Comparison of ENCODE assay signal across 8 cellular contexts in the genomic region with DNA sequence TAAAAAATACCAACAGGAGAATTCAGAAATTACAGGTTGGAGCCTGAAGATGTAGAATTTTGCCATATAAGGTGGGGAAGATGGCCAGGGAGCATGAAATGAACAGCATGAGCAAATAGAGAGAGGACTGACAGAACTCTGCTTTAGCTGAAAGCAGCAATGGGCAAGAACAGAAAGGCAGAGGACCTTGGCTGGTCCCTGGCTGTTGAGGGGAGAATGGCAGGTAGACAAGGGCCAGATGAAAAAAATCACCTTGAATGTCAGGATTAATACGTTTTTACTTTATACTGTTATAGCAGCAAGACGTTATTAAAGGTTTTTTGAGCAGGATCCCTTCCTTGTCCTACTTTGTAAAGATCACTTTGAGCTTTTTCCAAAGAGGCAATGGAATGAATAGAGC. TPM values are rescaled to one million over a fixed set of nuclear protein-coding genes. Genes with fewer than 3 reads are reported as not detected.
DNase-seq lines count a peak whose midpoint lies in the region; ATAC-seq, FAIRE-seq and TF ChIP-seq lines count a peak whose summit lies in the region.

No MANE protein-coding gene starts in this region.

- peaks cover 47% of the 10 kb centered on the region for H3K4me1 Mint-ChIP-seq in activated T-helper 1 cell treated with anti-CD3 and anti-CD28 coated beads, Interleukin-12 subunit alpha, Interleukin-12 subunit beta, Interleukin-2, Interleukin-4 antibody, amounts not matched to agents 30 ng/mL and 10 ng/mL and 1 ng/mL, durations not matched to agents 14 hours and 24 hours and 36 hours (ENCODE audit: low read depth)

- peaks cover 25 to 41% (median 39%) of the 10 kb centered on the region in 11 experiments for H3K36me3 ChIP-seq in BLaER1 treated with 17β-estradiol and CSF1 and Interleukin-3, amounts not matched to agents 10 nM and 100 nM
- H3K36me3 ChIP-seq in HAP-1 (replicated peaks): peaks cover 31% of the 10 kb centered on the region
- H3K36me3 ChIP-seq in kidney (ENCODE audit: control insufficient read depth in 1 of 2, insufficient read depth in 2 of 2, low read length in 2 of 2): peaks cover 0 to 3% of the 10 kb centered on the region in 2 donors

- no peaks in the 10 kb centered on the region for H3K27me3 ChIP-seq in BLaER1 treated with 17β-estradiol and CSF1 and Interleukin-3, amounts not matched to agents 10 nM and 100 nM
- H3K27me3 ChIP-seq in HAP-1 (ENCODE audit: low read depth): no peaks in the 10 kb centered on the region

- H3K9me3 Mint-ChIP-seq in activated T-helper 1 cell treated with anti-CD3 and anti-CD28 coated beads, Interleukin-12 subunit alpha, Interleukin-12 subunit beta, Interleukin-2, Interleukin-4 antibody, amounts not matched to agents 30 ng/mL and 10 ng/mL and 1 ng/mL, durations not matched to agents 14 hours and 24 hours and 36 hours: no peaks in the 10 kb centered on the region

- peak overlapping the region; percentile 82 to 99 (median 94) for H3K4me2 ChIP-seq in BLaER1 treated with 17β-estradiol and CSF1 and Interleukin-3, amounts not matched to agents 10 nM and 100 nM

- H3K27ac Mint-ChIP-seq in activated T-helper 1 cell treated with anti-CD3 and anti-CD28 coated beads, Interleukin-12 subunit alpha, Interleukin-12 subunit beta, Interleukin-2, Interleukin-4 antibody, amounts not matched to agents 30 ng/mL and 10 ng/mL and 1 ng/mL, durations not matched to agents 14 hours and 24 hours and 36 hours: peak overlapping the region; percentile 89

- peaks cover 0 to 4% (median 0%) of the 10 kb centered on the region in 11 experiments; a peak in 4 of 22 replicates for H4K20me1 ChIP-seq in BLaER1 treated with 17β-estradiol and CSF1 and Interleukin-3, amounts not matched to agents 10 nM and 100 nM

- intact Hi-C loops in activated T-helper 1 cell treated with anti-CD3 and anti-CD28 coated beads, Interleukin-12 subunit alpha, Interleukin-12 subunit beta, Interleukin-2, Interleukin-4 antibody, amounts not matched to agents 30 ng/mL and 10 ng/mL and 1 ng/mL, durations not matched to agents 14 hours and 24 hours and 36 hours (cut with micrococcal nuclease): loop anchor here (1.0 to 5.0 kb wide), 5 partner anchors 39 to 191 kb away; a partner anchor contains a TSS
- intact Hi-C loops in kidney (cut with DNase I): no loop called here

- DNase-seq in HAP-1 (ENCODE audit: low spot score in 2 of 2): no peak
- no peak for DNase-seq in activated T-helper 1 cell treated with anti-CD3 and anti-CD28 coated beads, Interleukin-12 subunit alpha, Interleukin-12 subunit beta, Interleukin-2, Interleukin-4 antibody, amounts not matched to agents 30 ng/mL and 10 ng/mL and 1 ng/mL, durations not matched to agents 14 hours and 24 hours and 36 hours (ENCODE audit: low spot score)
- no peak for DNase-seq in kidney
- DNase-seq in T-helper 9 cell: no peak
- no peak for DNase-seq in mucosa of gallbladder (ENCODE audit: low spot score)

- no peak for TF ChIP-seq CTCF in kidney (IDR thresholded peaks at IDR 0.05; ENCODE audit: borderline replicate concordance, extremely low read depth, insufficient read depth)

- ATAC-seq in HG03039 (IDR thresholded peaks at IDR 0.05; ENCODE audit: unreplicated experiment): no peak
- no peak for ATAC-seq in HG02970 (IDR thresholded peaks at IDR 0.05; ENCODE audit: low FRiP score, unreplicated experiment)

- H3K4me3 Mint-ChIP-seq in activated T-helper 1 cell treated with anti-CD3 and anti-CD28 coated beads, Interleukin-12 subunit alpha, Interleukin-12 subunit beta, Interleukin-2, Interleukin-4 antibody, amounts not matched to agents 30 ng/mL and 10 ng/mL and 1 ng/mL, durations not matched to agents 14 hours and 24 hours and 36 hours: peak overlapping the region; percentile 93

- H3K4me1 ChIP-seq in BLaER1 treated with 17β-estradiol and CSF1 and Interleukin-3, amounts not matched to agents 10 nM and 100 nM: peaks cover 27 to 45% (median 37%) of the 10 kb centered on the region in 10 experiments
- H3K4me1 ChIP-seq in HAP-1 (peaks cover 5% of the 10 kb centered on the region), kidney (ENCODE audit: control insufficient read depth in 1 of 2, insufficient read depth in 1 of 2, low read depth in 1 of 2, low read length in 2 of 2) (peaks cover 4 to 7% of the 10 kb centered on the region in 2 donors)

- no peak for FAIRE-seq in kidney (lab: Jason Lieb, UNC)

- peaks cover 2% of the 10 kb centered on the region for H3K27me3 Mint-ChIP-seq in activated T-helper 1 cell treated with anti-CD3 and anti-CD28 coated beads, Interleukin-12 subunit alpha, Interleukin-12 subunit beta, Interleukin-2, Interleukin-4 antibody, amounts not matched to agents 30 ng/mL and 10 ng/mL and 1 ng/mL, durations not matched to agents 14 hours and 24 hours and 36 hours (ENCODE audit: insufficient read depth)

- peak overlapping the region; percentile 76 to 91 (median 82) for H3K4me3 ChIP-seq in BLaER1 treated with 17β-estradiol and CSF1 and Interleukin-3, amounts not matched to agents 10 nM and 100 nM
- H3K4me3 ChIP-seq in HAP-1 (peak overlapping the region; percentile 94), kidney (ENCODE audit: low read length in 2 of 2) (peak overlapping the region; percentile 96)

- peak overlapping the region; percentile 88 to 97 (median 94) for H3K9ac ChIP-seq in BLaER1 treated with 17β-estradiol and CSF1 and Interleukin-3, amounts not matched to agents 10 nM and 100 nM
- peak overlapping the region in 1 of 2 donors; percentile 77 for H3K9ac ChIP-seq in kidney (ENCODE audit: low read length in 2 of 2)

- peak overlapping the region in 10 of 11 experiments; percentile 88 to 98 (median 95); a peak in 20 of 22 replicates for H3K27ac ChIP-seq in BLaER1 treated with 17β-estradiol and CSF1 and Interleukin-3, amounts not matched to agents 10 nM and 100 nM
- no peak overlapping the region for H3K27ac ChIP-seq in kidney (ENCODE audit: low read depth in 2 of 2, low read length in 2 of 2)

- peaks cover 21% of the 10 kb centered on the region for H3K36me3 Mint-ChIP-seq in activated T-helper 1 cell treated with anti-CD3 and anti-CD28 coated beads, Interleukin-12 subunit alpha, Interleukin-12 subunit beta, Interleukin-2, Interleukin-4 antibody, amounts not matched to agents 30 ng/mL and 10 ng/mL and 1 ng/mL, durations not matched to agents 14 hours and 24 hours and 36 hours (ENCODE audit: low read depth)

- in situ Hi-C loops in HAP-1 (cut with MboI; ENCODE audit: low sequenced_read_pairs): no loop called here

- no peaks in the 10 kb centered on the region for H3K9me3 ChIP-seq in BLaER1 treated with 17β-estradiol and CSF1 and Interleukin-3, amounts not matched to agents 10 nM and 100 nM (replicated peaks in 1 of 11)
- H3K9me3 ChIP-seq in HAP-1 (no peaks in the 10 kb centered on the region; the same call in 1 of the 2 replicates), kidney (ENCODE audit: control insufficient read depth in 1 of 2, low read length in 2 of 2) (no peaks in the 10 kb centered on the region)

RNA-seq across cellular contexts. Expression of a gene that starts 1.0 kb away (rescaled TPM):
- 60.2 and 62.6 TPM in 2 replicates for total RNA-seq in activated T-helper 1 cell treated with anti-CD3 and anti-CD28 coated beads, Interleukin-12 subunit alpha, Interleukin-12 subunit beta, Interleukin-2, Interleukin-4 antibody, amounts not matched to agents 30 ng/mL and 10 ng/mL and 1 ng/mL, durations not matched to agents 14 hours and 24 hours and 36 hours
- total RNA-seq in kidney (21.3 TPM), mucosa of gallbladder (16.0 TPM)
- polyA plus RNA-seq in kidney (ENCODE audit: insufficient read depth, low read depth, low replicate concordance): 40.1 TPM

RNA-seq across cellular contexts. Expression of a gene that starts 12.1 kb away (rescaled TPM):
- 31.5 and 31.8 TPM in 2 replicates for total RNA-seq in activated T-helper 1 cell treated with anti-CD3 and anti-CD28 coated beads, Interleukin-12 subunit alpha, Interleukin-12 subunit beta, Interleukin-2, Interleukin-4 antibody, amounts not matched to agents 30 ng/mL and 10 ng/mL and 1 ng/mL, durations not matched to agents 14 hours and 24 hours and 36 hours
- 72.4 TPM for total RNA-seq in kidney
- 25.7 TPM for polyA plus RNA-seq in kidney (ENCODE audit: insufficient read depth, low read depth, low replicate concordance)
- total RNA-seq in mucosa of gallbladder: 69.9 TPM

RNA-seq across cellular contexts. Expression of a gene that starts 34.4 kb away (rescaled TPM):
- 0.54 and 0.61 TPM in 2 replicates for total RNA-seq in activated T-helper 1 cell treated with anti-CD3 and anti-CD28 coated beads, Interleukin-12 subunit alpha, Interleukin-12 subunit beta, Interleukin-2, Interleukin-4 antibody, amounts not matched to agents 30 ng/mL and 10 ng/mL and 1 ng/mL, durations not matched to agents 14 hours and 24 hours and 36 hours
- total RNA-seq in kidney (7.1 TPM), mucosa of gallbladder (1.3 TPM)
- 3.7 TPM for polyA plus RNA-seq in kidney (ENCODE audit: insufficient read depth, low read depth, low replicate concordance)

Comparison
In these comparisons a context has a peak if more than half of its experiments do, and no peak if none do; other contexts are left out.
1. H3K27ac ChIP-seq: peak in BLaER1 treated with 17β-estradiol and CSF1 and Interleukin-3, amounts not matched to agents 10 nM and 100 nM (10 of 11); none in kidney (0 of 2).
2. Peak in every context shown above with its lines, with median percentiles within 50 percentile points of each other: H3K4me3 ChIP-seq.